10 cellular contexts compared by ENCODE assay signal in the genomic region with DNA sequence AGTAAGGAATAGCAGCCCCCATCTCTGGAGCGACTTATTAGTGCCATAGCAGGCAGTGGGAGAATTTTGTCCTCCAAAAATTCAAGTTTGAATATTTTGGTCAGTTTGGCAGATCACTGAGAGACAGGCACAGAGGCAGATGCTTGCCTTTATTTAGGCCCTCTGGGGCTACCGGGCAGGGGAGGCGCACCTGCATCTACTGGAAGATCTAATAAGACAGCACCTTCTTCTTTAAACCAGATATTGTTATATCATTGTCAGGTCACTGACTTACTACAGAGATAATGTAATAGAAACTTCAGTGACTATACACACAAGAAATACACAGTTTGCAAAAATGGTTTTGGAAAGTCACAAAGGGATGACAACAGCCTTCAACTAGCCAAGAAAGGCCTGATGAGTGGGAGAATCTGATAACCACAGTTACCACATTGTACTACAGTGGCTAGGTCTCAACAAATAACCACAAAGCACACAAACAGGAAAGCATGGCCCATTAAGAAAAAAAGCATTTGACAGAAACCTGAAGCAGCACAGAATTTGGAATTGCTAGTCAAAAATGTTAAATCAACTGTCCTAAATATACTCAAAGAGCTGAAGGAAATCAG. TPM values are rescaled to one million over a fixed set of nuclear protein-coding genes. Genes with fewer than 3 reads are reported as not detected.
DNase-seq lines count a peak whose midpoint lies in the region; ATAC-seq and TF ChIP-seq lines count a peak whose summit lies in the region.
"Had no signal": no experiment of that assay in that cellular context is flagged by ENCODE, and none has a peak within 500 bp of the region (broad histone marks: within the 10 kb centered on the region; RNA-seq: fewer than 3 reads in every experiment).

No MANE protein-coding gene starts in this region.

- H3K23ac ChIP-seq in IMR-90 (ENCODE audit: low read depth, low read length): no peak overlapping the region

- H2BK20ac ChIP-seq in IMR-90 (ENCODE audit: low read depth, low read length): no peak overlapping the region

- no peak overlapping the region for H2AK5ac ChIP-seq in IMR-90 (ENCODE audit: low read depth, low read length)

- H3K27ac Mint-ChIP-seq in effector memory CD8-positive, alpha-beta T cell: peak overlapping the region in 1 of 2 donors; percentile 13

- peak overlapping the region; percentile 53 to 59 for H3K4me3 Mint-ChIP-seq in effector memory CD8-positive, alpha-beta T cell

- dilution Hi-C loops in IMR-90 (cut with HindIII; ENCODE audit: low sequenced_read_pairs, unreplicated experiment): no loop called here

- H3K9me3 ChIP-seq in IMR-90 (ENCODE audit: control insufficient read depth, insufficient read depth, low read length): peaks cover 3% of the 10 kb centered on the region

- H4K91ac ChIP-seq in IMR-90 (ENCODE audit: insufficient read depth, low read depth, low read length): no peak overlapping the region

- H3K4ac ChIP-seq in IMR-90 (ENCODE audit: low read depth, low read length): no peak overlapping the region

- no peak overlapping the region for H3K9ac ChIP-seq in IMR-90 (ENCODE audit: low read depth, low read length)

- intact Hi-C loops in IMR-90 (cut with micrococcal nuclease): no loop called here

- no peak for TF ChIP-seq POLR2A in IMR-90 (IDR thresholded peaks at IDR 0.05; ENCODE audit: low read depth, low read length)

- peaks cover 63% of the 10 kb centered on the region for H3K36me3 Mint-ChIP-seq in effector memory CD8-positive, alpha-beta T cell (ENCODE audit: insufficient read depth)

- no peak overlapping the region for H2AFZ ChIP-seq in IMR-90 (replicated peaks; ENCODE audit: low read length, poor library complexity)

- H3K9me3 Mint-ChIP-seq in effector memory CD8-positive, alpha-beta T cell: peaks cover 0 to 11% of the 10 kb centered on the region in 2 donors

- H3K27me3 ChIP-seq in IMR-90 (ENCODE audit: control insufficient read depth, insufficient read depth, low read length): no peaks in the 10 kb centered on the region

- no peak overlapping the region for H4K5ac ChIP-seq in IMR-90 (ENCODE audit: low read depth, low read length)

- ATAC-seq in GM21390 (IDR thresholded peaks at IDR 0.05; ENCODE audit: unreplicated experiment) (peak; percentile 82), IMR-90 (ENCODE audit: low read depth) (no peak), HG03280 (IDR thresholded peaks at IDR 0.05; ENCODE audit: unreplicated experiment) (no peak)
- ATAC-seq in effector memory CD8-positive, alpha-beta T cell (replicated peaks): peak; percentile 91

- CTCF ChIA-PET in IMR-90 (lab: Yijun Ruan, JAX): no interaction called here

- POLR2A ChIA-PET in IMR-90 (lab: Charles Lee; ENCODE audit: unreplicated experiment): no interaction called here

- H3K9me1 ChIP-seq in IMR-90 (ENCODE audit: insufficient read depth, low read length): no peaks in the 10 kb centered on the region

- H3K4me2 ChIP-seq in IMR-90 (ENCODE audit: low read depth, low read length): no peak overlapping the region

- H2AK9ac ChIP-seq in IMR-90 (replicated peaks; ENCODE audit: low read depth, low read length, poor library complexity): no peak overlapping the region

- no TSS peak for BruUV-seq in IMR-90 (replicated peaks; lab: Mats Ljungman, UMichigan)

- H2BK5ac ChIP-seq in IMR-90 (ENCODE audit: low read depth, low read length, poor library complexity, severe bottlenecking): no peak overlapping the region

- H3K36me3 ChIP-seq in IMR-90 (ENCODE audit: control insufficient read depth, insufficient read depth, low read length): peaks cover 2% of the 10 kb centered on the region

- peaks cover 13 to 49% of the 10 kb centered on the region in 2 experiments for H3K79me1 ChIP-seq in IMR-90 (ENCODE audit: low read depth in 1 of 2, low read length in 2 of 2)

- DNase-seq in GM13977 (ENCODE audit: low spot score) (peak; percentile 31), IMR-90 (peak; percentile 22), UCSD-AML1 (lab: John Stamatoyannopoulos, UW; ENCODE audit: unreplicated experiment) (no peak), NCI-H2081 (lab: John Stamatoyannopoulos, UW) (no peak), A172 (ENCODE audit: low spot score) (no peak)
- DNase-seq in effector memory CD8-positive, alpha-beta T cell: peak in 1 of 3 experiments; percentile 13
- DNase-seq: NCI-H748 treated with DMSO at 0.1 percent for 48 hours; stimulated activated CD4-positive, alpha-beta T cell treated with anti-CD3 and anti-CD28 coated beads, Interleukin-2, amount 100 ng/mL, for 24 hours had no signal

- H3K14ac ChIP-seq in IMR-90 (replicated peaks; ENCODE audit: low read depth, low read length): no peak overlapping the region

- H3K27ac ChIP-seq in IMR-90 (ENCODE audit: insufficient read depth, low read length): no peak overlapping the region

- no peak for TF ChIP-seq RAD21 in IMR-90 (IDR thresholded peaks at IDR 0.05; ENCODE audit: low read length)

- TF ChIP-seq CTCF in GM13977 (IDR thresholded peaks at IDR 0.05; ENCODE audit: extremely low read depth, insufficient read depth, missing control alignments): no peak
- no peak for TF ChIP-seq CTCF in IMR-90 (conservative IDR thresholded peaks at IDR 0.05; ENCODE audit: low read depth, low read length)

- H4K20me1 ChIP-seq in IMR-90 (ENCODE audit: insufficient read depth, low read length): peaks cover 28% of the 10 kb centered on the region

- no peaks in the 10 kb centered on the region for H3K27me3 Mint-ChIP-seq in effector memory CD8-positive, alpha-beta T cell

- H2BK15ac ChIP-seq in IMR-90 (ENCODE audit: low read depth, low read length): no peak overlapping the region

- no peak overlapping the region for H3K18ac ChIP-seq in IMR-90 (ENCODE audit: low read depth, low read length)

- WGBS in IMR-90 (ENCODE audit: extremely low coverage in 2 of 2, insufficient read length in 1 of 2), 2 experiments: no CpG with 5 or more reads among the region's 3 CpGs

- H3K4me3 ChIP-seq in IMR-90 (ENCODE audit: insufficient read depth, low read depth, low read length): no peak overlapping the region

- no peak overlapping the region for H3K56ac ChIP-seq in IMR-90 (ENCODE audit: extremely low read depth, insufficient read depth, low read length)

- H3K4me1 Mint-ChIP-seq in effector memory CD8-positive, alpha-beta T cell (ENCODE audit: low read depth in 2 of 2): peaks cover 45 to 62% of the 10 kb centered on the region in 2 donors

- in situ Hi-C loops in GM13977 (cut with MboI; ENCODE audit: low pct_unique_long_range_greater_than_20kb, low sequenced_read_pairs, unreplicated experiment): no loop called here
- in situ Hi-C loops in IMR-90 (cut with MboI; ENCODE audit: low sequenced_read_pairs): no loop called here

- H2BK120ac ChIP-seq in IMR-90 (ENCODE audit: low read depth, low read length): no peak overlapping the region

- H3K4me1 ChIP-seq in IMR-90 (ENCODE audit: control insufficient read depth, insufficient read depth, low read length): peaks cover 2% of the 10 kb centered on the region; the same call in 1 of the 2 replicates

- H4K8ac ChIP-seq in IMR-90 (ENCODE audit: low read depth in 2 of 2, low read length in 2 of 2): no peak overlapping the region

TF ChIP-seq in IMR-90, 13 proteins besides CTCF, POLR2A, EP300 and RAD21:
- no peak for TF ChIP-seq BHLHE40 (IDR thresholded peaks at IDR 0.05; ENCODE audit: low read depth, low read length)
- TF ChIP-seq, protein P1, sequence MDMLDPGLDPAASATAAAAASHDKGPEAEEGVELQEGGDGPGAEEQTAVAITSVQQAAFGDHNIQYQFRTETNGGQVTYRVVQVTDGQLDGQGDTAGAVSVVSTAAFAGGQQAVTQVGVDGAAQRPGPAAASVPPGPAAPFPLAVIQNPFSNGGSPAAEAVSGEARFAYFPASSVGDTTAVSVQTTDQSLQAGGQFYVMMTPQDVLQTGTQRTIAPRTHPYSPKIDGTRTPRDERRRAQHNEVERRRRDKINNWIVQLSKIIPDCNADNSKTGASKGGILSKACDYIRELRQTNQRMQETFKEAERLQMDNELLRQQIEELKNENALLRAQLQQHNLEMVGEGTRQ (IDR thresholded peaks at IDR 0.05; ENCODE audit: low read depth, low read length): no peak
- TF ChIP-seq FOS (IDR thresholded peaks at IDR 0.05; ENCODE audit: low read depth, low read length): no peak
- no peak for TF ChIP-seq SMC3 (IDR thresholded peaks at IDR 0.05; ENCODE audit: low read depth, low read length)
- no peak for TF ChIP-seq MAZ (IDR thresholded peaks at IDR 0.05; ENCODE audit: borderline replicate concordance, low read depth, low read length)
- TF ChIP-seq MAFK (IDR thresholded peaks at IDR 0.05; ENCODE audit: low read depth, low read length): no peak
- TF ChIP-seq RFX5 (IDR thresholded peaks at IDR 0.05; ENCODE audit: low read depth, low read length): no peak
- no peak for TF ChIP-seq CHD1 (IDR thresholded peaks at IDR 0.05; ENCODE audit: low read depth, low read length)

RNA-seq across cellular contexts. Expression of a gene that starts 56.8 kb away (rescaled TPM):
- total RNA-seq in IMR-90 (2012; rRNA removed): 50.2 and 58.9 TPM in 2 replicates
- 14.5 and 15.4 TPM in 2 replicates for polyA plus RNA-seq in IMR-90 (2012; rRNA removed)
- polyA plus RNA-seq in IMR-90 (2012; cell fraction: cytosol; rRNA removed): 6.0 and 8.4 TPM in 2 replicates
- 8.1 and 41.6 TPM in 2 replicates for polyA plus RNA-seq in IMR-90 (2012; cell fraction: nucleus; rRNA removed; ENCODE audit: low replicate concordance)
- 38.9 and 43.3 TPM in 2 replicates for total RNA-seq in A172 (2014; rRNA removed; shearing (Covaris generic))

Comparison
In these comparisons a context has a peak if more than half of its experiments do, and no peak if none do; other contexts are left out.
1. DNase-seq: peak in GM13977 (single experiment) and IMR-90 (single experiment); none in UCSD-AML1 (single experiment), NCI-H2081 (0 of 2) and A172 (single experiment).
2. ATAC-seq: peak in GM21390 (single experiment) and effector memory CD8-positive, alpha-beta T cell (single experiment); none in IMR-90 (single experiment) and HG03280 (single experiment).